In genomic region chr2:67337903-67338302, GRCh38 we compare ENCODE assay signal across 2 cellular contexts.
A peak's percentile ranks its signal among the peaks of the same experiment; 100 is the strongest.
TF ChIP-seq lines count a peak whose summit lies in the region.

No MANE protein-coding gene starts in this region.

TF ChIP-seq in GM23338, 12 proteins besides CTCF, POLR2A, EP300 and RAD21:
- TF ChIP-seq EZH2 (IDR thresholded peaks at IDR 0.05; ENCODE audit: low read depth, unreplicated experiment) = no peak
- TF ChIP-seq EZH2phosphoT487 (IDR thresholded peaks at IDR 0.05; ENCODE audit: unreplicated experiment) = no peak
- TF ChIP-seq POLR2AphosphoS5 (IDR thresholded peaks at IDR 0.05; ENCODE audit: low read depth) = peak; percentile 12; the same call in 1 of the 2 replicates
- no peak for TF ChIP-seq ZNF331 (CRISPR knock-in tag; IDR thresholded peaks at IDR 0.05; ENCODE audit: low read depth)
- TF ChIP-seq, protein P1, sequence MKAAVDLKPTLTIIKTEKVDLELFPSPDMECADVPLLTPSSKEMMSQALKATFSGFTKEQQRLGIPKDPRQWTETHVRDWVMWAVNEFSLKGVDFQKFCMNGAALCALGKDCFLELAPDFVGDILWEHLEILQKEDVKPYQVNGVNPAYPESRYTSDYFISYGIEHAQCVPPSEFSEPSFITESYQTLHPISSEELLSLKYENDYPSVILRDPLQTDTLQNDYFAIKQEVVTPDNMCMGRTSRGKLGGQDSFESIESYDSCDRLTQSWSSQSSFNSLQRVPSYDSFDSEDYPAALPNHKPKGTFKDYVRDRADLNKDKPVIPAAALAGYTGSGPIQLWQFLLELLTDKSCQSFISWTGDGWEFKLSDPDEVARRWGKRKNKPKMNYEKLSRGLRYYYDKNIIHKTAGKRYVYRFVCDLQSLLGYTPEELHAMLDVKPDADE (IDR thresholded peaks at IDR 0.05) = no peak
- TF ChIP-seq ZNF114 (CRISPR knock-in tag; IDR thresholded peaks at IDR 0.05) = no peak

TF ChIP-seq in WTC11, 78 proteins besides CTCF, POLR2A, EP300 and RAD21:
- TF ChIP-seq MYBL2 (CRISPR knock-in tag; IDR thresholded peaks at IDR 0.05) = no peak
- TF ChIP-seq ZNF219 (CRISPR knock-in tag; IDR thresholded peaks at IDR 0.05; ENCODE audit: borderline replicate concordance) = no peak
- TF ChIP-seq GABPB1 (CRISPR knock-in tag; IDR thresholded peaks at IDR 0.05) = no peak
- TF ChIP-seq SOX15 (CRISPR knock-in tag; IDR thresholded peaks at IDR 0.05) = no peak
- TF ChIP-seq CREM (CRISPR knock-in tag; IDR thresholded peaks at IDR 0.05) = no peak
- peak; percentile 90 for TF ChIP-seq ZNF671 (CRISPR knock-in tag; IDR thresholded peaks at IDR 0.05)
- TF ChIP-seq, protein P2, sequence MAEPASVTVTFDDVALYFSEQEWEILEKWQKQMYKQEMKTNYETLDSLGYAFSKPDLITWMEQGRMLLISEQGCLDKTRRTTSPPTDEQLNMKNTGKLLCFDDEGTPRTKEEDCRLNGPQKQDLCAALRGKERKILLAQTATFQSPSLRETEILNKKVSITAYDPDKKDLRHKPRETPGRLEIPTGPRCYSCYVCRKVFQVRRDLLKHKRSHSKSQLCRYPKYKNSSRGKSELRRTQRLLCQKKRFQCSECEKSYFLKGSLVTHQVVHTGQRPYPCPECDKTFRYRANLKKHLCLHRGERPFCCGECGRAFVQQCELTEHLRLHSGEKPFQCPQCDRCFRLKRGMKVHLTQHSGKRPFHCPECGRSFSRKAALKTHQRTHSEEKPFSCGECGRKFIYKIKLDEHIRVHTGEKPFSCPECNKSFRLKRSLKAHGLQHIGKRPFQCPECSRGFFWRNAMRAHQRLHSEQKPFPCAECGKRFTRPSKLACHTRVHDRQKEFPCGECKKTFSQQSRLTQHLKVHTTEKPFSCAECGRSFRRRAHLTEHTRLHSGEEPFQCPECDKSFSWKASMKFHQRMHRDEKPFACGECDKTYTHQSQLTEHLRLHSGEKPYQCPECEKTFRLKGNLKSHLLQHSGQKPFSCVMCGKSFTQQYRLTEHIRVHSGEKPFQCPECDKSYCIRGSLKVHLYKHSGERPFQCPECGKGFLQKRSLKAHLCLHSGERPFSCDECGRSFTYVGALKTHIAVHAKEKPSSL (CRISPR knock-in tag; conservative IDR thresholded peaks at IDR 0.05) = peak; percentile 42; the same call in 1 of the 2 replicates
- TF ChIP-seq KAT7 (CRISPR knock-in tag; IDR thresholded peaks at IDR 0.05; ENCODE audit: borderline replicate concordance) = no peak
- no peak for TF ChIP-seq GRHL2 (CRISPR knock-in tag; IDR thresholded peaks at IDR 0.05; ENCODE audit: insufficient replicate concordance, severe bottlenecking)
- TF ChIP-seq NFE2L1 (CRISPR knock-in tag; IDR thresholded peaks at IDR 0.05) = no peak
- TF ChIP-seq, protein P3, sequence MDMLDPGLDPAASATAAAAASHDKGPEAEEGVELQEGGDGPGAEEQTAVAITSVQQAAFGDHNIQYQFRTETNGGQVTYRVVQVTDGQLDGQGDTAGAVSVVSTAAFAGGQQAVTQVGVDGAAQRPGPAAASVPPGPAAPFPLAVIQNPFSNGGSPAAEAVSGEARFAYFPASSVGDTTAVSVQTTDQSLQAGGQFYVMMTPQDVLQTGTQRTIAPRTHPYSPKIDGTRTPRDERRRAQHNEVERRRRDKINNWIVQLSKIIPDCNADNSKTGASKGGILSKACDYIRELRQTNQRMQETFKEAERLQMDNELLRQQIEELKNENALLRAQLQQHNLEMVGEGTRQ (CRISPR knock-in tag; IDR thresholded peaks at IDR 0.05) = no peak
- no peak for TF ChIP-seq FOXK1 (CRISPR knock-in tag; IDR thresholded peaks at IDR 0.05)
- TF ChIP-seq TCF7 (CRISPR knock-in tag; IDR thresholded peaks at IDR 0.05; ENCODE audit: low read depth) = no peak
- no peak for TF ChIP-seq FOXP4 (CRISPR knock-in tag; IDR thresholded peaks at IDR 0.05)
- peak; percentile 38; the same call in 1 of the 2 replicates for TF ChIP-seq ZNF416 (CRISPR knock-in tag; IDR thresholded peaks at IDR 0.05)
- TF ChIP-seq NFATC4 (CRISPR knock-in tag; IDR thresholded peaks at IDR 0.05) = peak; percentile 87
- TF ChIP-seq TEAD4 (CRISPR knock-in tag; IDR thresholded peaks at IDR 0.05) = no peak
- peak; percentile 83; the same call in 1 of the 2 replicates for TF ChIP-seq ERG (CRISPR knock-in tag; IDR thresholded peaks at IDR 0.05)
- no peak for TF ChIP-seq OVOL2 (CRISPR knock-in tag; IDR thresholded peaks at IDR 0.05; ENCODE audit: borderline replicate concordance)
- no peak for TF ChIP-seq ZNF138 (CRISPR knock-in tag; conservative IDR thresholded peaks at IDR 0.05)
- TF ChIP-seq, protein P4, sequence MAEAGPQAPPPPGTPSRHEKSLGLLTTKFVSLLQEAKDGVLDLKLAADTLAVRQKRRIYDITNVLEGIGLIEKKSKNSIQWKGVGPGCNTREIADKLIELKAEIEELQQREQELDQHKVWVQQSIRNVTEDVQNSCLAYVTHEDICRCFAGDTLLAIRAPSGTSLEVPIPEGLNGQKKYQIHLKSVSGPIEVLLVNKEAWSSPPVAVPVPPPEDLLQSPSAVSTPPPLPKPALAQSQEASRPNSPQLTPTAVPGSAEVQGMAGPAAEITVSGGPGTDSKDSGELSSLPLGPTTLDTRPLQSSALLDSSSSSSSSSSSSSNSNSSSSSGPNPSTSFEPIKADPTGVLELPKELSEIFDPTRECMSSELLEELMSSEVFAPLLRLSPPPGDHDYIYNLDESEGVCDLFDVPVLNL (CRISPR knock-in tag; IDR thresholded peaks at IDR 0.05; ENCODE audit: borderline replicate concordance, low read depth) = no peak
- TF ChIP-seq MXD4 (CRISPR knock-in tag; IDR thresholded peaks at IDR 0.05; ENCODE audit: borderline replicate concordance) = no peak
- TF ChIP-seq, protein P5, sequence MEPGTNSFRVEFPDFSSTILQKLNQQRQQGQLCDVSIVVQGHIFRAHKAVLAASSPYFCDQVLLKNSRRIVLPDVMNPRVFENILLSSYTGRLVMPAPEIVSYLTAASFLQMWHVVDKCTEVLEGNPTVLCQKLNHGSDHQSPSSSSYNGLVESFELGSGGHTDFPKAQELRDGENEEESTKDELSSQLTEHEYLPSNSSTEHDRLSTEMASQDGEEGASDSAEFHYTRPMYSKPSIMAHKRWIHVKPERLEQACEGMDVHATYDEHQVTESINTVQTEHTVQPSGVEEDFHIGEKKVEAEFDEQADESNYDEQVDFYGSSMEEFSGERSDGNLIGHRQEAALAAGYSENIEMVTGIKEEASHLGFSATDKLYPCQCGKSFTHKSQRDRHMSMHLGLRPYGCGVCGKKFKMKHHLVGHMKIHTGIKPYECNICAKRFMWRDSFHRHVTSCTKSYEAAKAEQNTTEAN (CRISPR knock-in tag; IDR thresholded peaks at IDR 0.05) = no peak
- TF ChIP-seq FOXP1 (CRISPR knock-in tag; IDR thresholded peaks at IDR 0.05; ENCODE audit: borderline replicate concordance) = no peak
